In the genomic region with DNA sequence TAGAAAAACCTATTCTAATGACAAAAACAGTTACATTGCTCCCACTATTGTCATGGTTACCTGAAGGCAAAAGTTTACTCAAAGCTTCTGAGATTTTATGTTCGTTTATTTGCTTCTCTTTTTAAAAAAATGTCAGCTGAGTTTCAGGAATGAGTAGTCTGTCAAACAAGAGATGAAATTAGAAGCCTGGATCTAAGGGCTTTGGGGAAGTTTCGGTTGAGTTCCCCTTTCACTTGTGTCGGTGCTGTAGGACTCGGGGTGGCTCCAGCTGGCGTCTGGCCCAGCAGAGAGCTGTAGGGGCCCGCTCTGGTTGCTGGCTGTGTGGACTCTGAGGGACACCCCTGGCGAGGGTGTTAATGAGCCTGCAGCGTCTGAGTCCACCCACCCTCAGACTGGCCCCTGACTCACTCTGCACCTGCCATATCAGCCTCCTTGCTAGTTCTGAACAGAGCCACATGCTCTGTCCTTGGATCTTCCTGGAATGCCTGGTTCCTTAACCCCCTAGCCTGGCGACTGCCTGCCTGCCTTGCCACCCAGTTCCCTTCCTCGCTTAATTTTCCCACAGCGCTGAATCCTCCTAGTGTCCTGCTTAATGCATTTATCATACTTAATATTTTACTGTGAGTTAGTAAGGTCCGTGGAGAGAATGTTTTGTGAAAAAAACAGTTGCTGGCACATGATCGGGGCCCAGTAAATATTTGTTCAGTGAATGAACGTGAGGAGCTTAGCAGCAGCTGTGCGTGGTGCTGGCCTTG, we compare ENCODE assay signal across 9 cellular contexts. TPM values are rescaled to one million over a fixed set of nuclear protein-coding genes. Genes with fewer than 3 reads are reported as not detected.
DNase-seq lines count a peak whose midpoint lies in the region; ATAC-seq and TF ChIP-seq lines count a peak whose summit lies in the region.
"Had no signal": no experiment of that assay in that cellular context is flagged by ENCODE, and none has a peak within 500 bp of the region (broad histone marks: within the 10 kb centered on the region; RNA-seq: fewer than 3 reads in every experiment).

No MANE protein-coding gene starts in this region.

- peaks cover 38% of the 10 kb centered on the region for H3K4me1 Mint-ChIP-seq in T-helper 17 cell
- peaks cover 58% of the 10 kb centered on the region for H3K4me1 Mint-ChIP-seq in stimulated activated naive CD8-positive, alpha-beta T cell treated with anti-CD3 and anti-CD28 coated beads, Interleukin-15, Interleukin-2, amounts not matched to agents 100 ng/mL and 50 ng/mL, for 24 hours (ENCODE audit: low read depth)

- H3K36me3 Mint-ChIP-seq in T-helper 17 cell (ENCODE audit: low read depth): no peaks in the 10 kb centered on the region
- H3K36me3 Mint-ChIP-seq in stimulated activated naive CD8-positive, alpha-beta T cell treated with anti-CD3 and anti-CD28 coated beads, Interleukin-15, Interleukin-2, amounts not matched to agents 100 ng/mL and 50 ng/mL, for 24 hours (ENCODE audit: low read depth): peaks cover 34% of the 10 kb centered on the region

- peak overlapping the region; percentile 93 for H3K4me3 Mint-ChIP-seq in T-helper 17 cell
- H3K4me3 Mint-ChIP-seq in stimulated activated naive CD8-positive, alpha-beta T cell treated with anti-CD3 and anti-CD28 coated beads, Interleukin-15, Interleukin-2, amounts not matched to agents 100 ng/mL and 50 ng/mL, for 24 hours: peak overlapping the region; percentile 92

- peaks cover 3 to 44% (median 28%) of the 10 kb centered on the region in 4 donors for H3K4me1 ChIP-seq in liver (ENCODE audit: control insufficient read depth in 4 of 4, insufficient read depth in 4 of 4, low read length in 3 of 4)

- TF ChIP-seq RAD21 in liver (IDR thresholded peaks at IDR 0.05): no peak

- DNase-seq in NCI-H2171 treated with DMSO at 0.1 percent for 48 hours (lab: John Stamatoyannopoulos, UW) (peak; percentile 42), NCI-H2171 (lab: John Stamatoyannopoulos, UW) (no peak), LoVo (ENCODE audit: low spot score) (peak; percentile 15), T-helper 17 cell (no peak), dermis blood vessel endothelial cell (peak; percentile 50)
- DNase-seq in effector CD4-positive, alpha-beta T cell: no peak

- peak; percentile 23 for ATAC-seq in T-helper 17 cell

- peaks cover 0 to 4% (median under 1%) of the 10 kb centered on the region in 4 donors for H3K36me3 ChIP-seq in liver (ENCODE audit: control insufficient read depth in 4 of 4, insufficient read depth in 3 of 4, low read depth in 1 of 4, low read length in 3 of 4)

- no peaks in the 10 kb centered on the region for H3K9me3 Mint-ChIP-seq in stimulated activated naive CD8-positive, alpha-beta T cell treated with anti-CD3 and anti-CD28 coated beads, Interleukin-15, Interleukin-2, amounts not matched to agents 100 ng/mL and 50 ng/mL, for 24 hours

- peak overlapping the region; percentile 64 to 93 for H3K9ac ChIP-seq in liver (ENCODE audit: low read depth in 1 of 2, low read length in 2 of 2)

- 2% methylated on average over 15 of the region's 15 CpGs for WGBS in liver

- peak overlapping the region; percentile 95 for H3K27ac Mint-ChIP-seq in T-helper 17 cell
- peak overlapping the region; percentile 91 for H3K27ac Mint-ChIP-seq in stimulated activated naive CD8-positive, alpha-beta T cell treated with anti-CD3 and anti-CD28 coated beads, Interleukin-15, Interleukin-2, amounts not matched to agents 100 ng/mL and 50 ng/mL, for 24 hours

- H3K9me3 ChIP-seq in T-helper 17 cell (ENCODE audit: control insufficient read depth, low read length, poor library complexity, severe bottlenecking): no peaks in the 10 kb centered on the region
- no peaks in the 10 kb centered on the region for H3K9me3 ChIP-seq in liver (ENCODE audit: control insufficient read depth in 4 of 4, low read length in 3 of 4)

- peak overlapping the region; percentile 86 to 87 for H3K27ac ChIP-seq in liver (ENCODE audit: low read depth in 1 of 2, low read length in 2 of 2)

- H3K4me3 ChIP-seq in liver (ENCODE audit: low read depth in 1 of 3, low read length in 3 of 3): peak overlapping the region; percentile 31 to 94 (median 90)

- H3K27me3 ChIP-seq in liver (ENCODE audit: control insufficient read depth in 4 of 4, insufficient read depth in 4 of 4, low read length in 3 of 4): no peaks in the 10 kb centered on the region

- no peaks in the 10 kb centered on the region for H3K27me3 Mint-ChIP-seq in T-helper 17 cell
- H3K27me3 Mint-ChIP-seq in stimulated activated naive CD8-positive, alpha-beta T cell treated with anti-CD3 and anti-CD28 coated beads, Interleukin-15, Interleukin-2, amounts not matched to agents 100 ng/mL and 50 ng/mL, for 24 hours: no peaks in the 10 kb centered on the region

- TF ChIP-seq CTCF in liver (IDR thresholded peaks at IDR 0.05; ENCODE audit: low read depth, low read length, missing input control): no peak

TF ChIP-seq in liver, 16 proteins besides CTCF, POLR2A, EP300 and RAD21:
- peak; percentile 34 for TF ChIP-seq SP1 (IDR thresholded peaks at IDR 0.05)
- TF ChIP-seq FOXA2 (IDR thresholded peaks at IDR 0.05): peak; percentile 68
- peak in 1 of 2 donors; percentile 74 for TF ChIP-seq RXRA (IDR thresholded peaks at IDR 0.05)
- TF ChIP-seq, protein P1, sequence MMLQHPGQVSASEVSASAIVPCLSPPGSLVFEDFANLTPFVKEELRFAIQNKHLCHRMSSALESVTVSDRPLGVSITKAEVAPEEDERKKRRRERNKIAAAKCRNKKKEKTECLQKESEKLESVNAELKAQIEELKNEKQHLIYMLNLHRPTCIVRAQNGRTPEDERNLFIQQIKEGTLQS (IDR thresholded peaks at IDR 0.05): no peak
- TF ChIP-seq GABPA (IDR thresholded peaks at IDR 0.05 in 1 of 2, conservative IDR thresholded peaks at IDR 0.05 in 1 of 2): no peak
- TF ChIP-seq, protein P2, sequence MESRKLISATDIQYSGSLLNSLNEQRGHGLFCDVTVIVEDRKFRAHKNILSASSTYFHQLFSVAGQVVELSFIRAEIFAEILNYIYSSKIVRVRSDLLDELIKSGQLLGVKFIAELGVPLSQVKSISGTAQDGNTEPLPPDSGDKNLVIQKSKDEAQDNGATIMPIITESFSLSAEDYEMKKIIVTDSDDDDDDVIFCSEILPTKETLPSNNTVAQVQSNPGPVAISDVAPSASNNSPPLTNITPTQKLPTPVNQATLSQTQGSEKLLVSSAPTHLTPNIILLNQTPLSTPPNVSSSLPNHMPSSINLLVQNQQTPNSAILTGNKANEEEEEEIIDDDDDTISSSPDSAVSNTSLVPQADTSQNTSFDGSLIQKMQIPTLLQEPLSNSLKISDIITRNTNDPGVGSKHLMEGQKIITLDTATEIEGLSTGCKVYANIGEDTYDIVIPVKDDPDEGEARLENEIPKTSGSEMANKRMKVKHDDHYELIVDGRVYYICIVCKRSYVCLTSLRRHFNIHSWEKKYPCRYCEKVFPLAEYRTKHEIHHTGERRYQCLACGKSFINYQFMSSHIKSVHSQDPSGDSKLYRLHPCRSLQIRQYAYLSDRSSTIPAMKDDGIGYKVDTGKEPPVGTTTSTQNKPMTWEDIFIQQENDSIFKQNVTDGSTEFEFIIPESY (IDR thresholded peaks at IDR 0.05): no peak
- TF ChIP-seq NR2F2 (IDR thresholded peaks at IDR 0.05): peak; percentile 45
- peak; percentile 43 for TF ChIP-seq HNF4A (conservative IDR thresholded peaks at IDR 0.05)
- TF ChIP-seq, protein P3, sequence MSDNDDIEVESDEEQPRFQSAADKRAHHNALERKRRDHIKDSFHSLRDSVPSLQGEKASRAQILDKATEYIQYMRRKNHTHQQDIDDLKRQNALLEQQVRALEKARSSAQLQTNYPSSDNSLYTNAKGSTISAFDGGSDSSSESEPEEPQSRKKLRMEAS (IDR thresholded peaks at IDR 0.05): peak; percentile 84

RNA-seq across cellular contexts. Expression of a gene that starts 1.4 kb away (rescaled TPM):
- total RNA-seq in T-helper 17 cell: 10 to 100 TPM; 35.7 to 39.0 TPM
- total RNA-seq in dermis blood vessel endothelial cell: 90.9 and 98.3 TPM in 2 replicates
- total RNA-seq in liver: 10 to 100 TPM; 22.4 to 28.6 TPM
- polyA plus RNA-seq in liver: 10 to 100 TPM in 1 of 2 donors, 1 to 10 TPM in 1; 8.2 to 15.0 TPM

RNA-seq across cellular contexts. Expression of a gene that starts 31.2 kb away (rescaled TPM):
- total RNA-seq in T-helper 17 cell (10 to 100 TPM; 26.9 to 29.9 TPM), dermis blood vessel endothelial cell (169 and 181 TPM in 2 replicates), liver (10 to 100 TPM; 25.3 to 31.2 TPM)
- 10 to 100 TPM; 12.3 to 33.0 TPM for polyA plus RNA-seq in liver

RNA-seq across cellular contexts. Expression of a gene that starts 35.0 kb away (rescaled TPM):
- total RNA-seq in T-helper 17 cell: not detected
- total RNA-seq in dermis blood vessel endothelial cell: not detected in 2 replicates
- not detected for total RNA-seq in liver
- under 1 TPM in 1 of 2 donors, not detected in 1; 0.10 TPM for polyA plus RNA-seq in liver
- total RNA-seq: dermis microvascular lymphatic vessel endothelial cell had no signal

RNA-seq across cellular contexts. Expression of a gene that starts 59.9 kb away (rescaled TPM):
- total RNA-seq in T-helper 17 cell (10 to 100 TPM; 41.6 to 42.5 TPM), dermis blood vessel endothelial cell (40.7 and 46.4 TPM in 2 replicates), liver (10 to 100 TPM; 16.4 to 20.4 TPM)
- polyA plus RNA-seq in liver: 10 to 100 TPM; 16.4 to 20.1 TPM

Comparison
In these comparisons a context has a peak if more than half of its experiments do, and no peak if none do; other contexts are left out.
1. DNase-seq: peak in NCI-H2171 treated with DMSO at 0.1 percent for 48 hours (single experiment), LoVo (single experiment) and dermis blood vessel endothelial cell (single experiment); none in NCI-H2171 (single experiment), T-helper 17 cell (0 of 3) and effector CD4-positive, alpha-beta T cell (single experiment).